Comparison of ENCODE assay signal across 8 cellular contexts in genomic region chr7:12211054-12212050, GRCh38.
DNase-seq lines count a peak whose midpoint lies in the region; ATAC-seq and TF ChIP-seq lines count a peak whose summit lies in the region.

TSS of gene TMEM106B (plus strand) at chr7:12211294. CDS start at chr7:12214811, 3,517 bp downstream.

- ATAC-seq in GM19023 (IDR thresholded peaks at IDR 0.05; ENCODE audit: unreplicated experiment) (peak; percentile 95), HG03280 (IDR thresholded peaks at IDR 0.05; ENCODE audit: unreplicated experiment) (peak; percentile 94)

- TF ChIP-seq CTCF in AG09319 (IDR thresholded peaks at IDR 0.05; ENCODE audit: low read depth, low read length), result no peak; the same call in 1 of the 2 replicates

- DNase-seq in AG09319 (ENCODE audit: extremely low read depth, low read depth) (peak; percentile 89), NCI-H345 (lab: John Stamatoyannopoulos, UW) (peak; percentile 96), cerebellar nuclear complex (lab: John Stamatoyannopoulos, UW) (peak; percentile 37 to 68), islet precursor cell (peak; percentile 98)
- DNase-seq in activated CD4-positive, CD25-positive, alpha-beta regulatory T cell treated with anti-CD3 and anti-CD28 coated beads, Interleukin-2, amount 50 U/mL, for 72 hours, result peak; percentile 95
- peak; percentile 82 to 97 (median 94) for DNase-seq in stimulated activated CD4-positive, alpha-beta T cell treated with anti-CD3 and anti-CD28 coated beads, Interleukin-12 subunit alpha, Interleukin-12 subunit beta, amount 100 ng/mL, for 48 hours (ENCODE audit: low read depth in 2 of 3, low spot score in 1 of 3)

Comparison
In these comparisons a context has a peak if more than half of its experiments do, and no peak if none do; other contexts are left out.
1. Peak in every context shown above with its lines: DNase-seq and ATAC-seq.